ENCODE assay signal across 2 cellular contexts in genomic region chr18:59736061-59736460, GRCh38.
TF ChIP-seq lines count a peak whose summit lies in the region.

No MANE protein-coding gene starts in this region.

TF ChIP-seq in SK-N-SH, 30 proteins besides CTCF, POLR2A, EP300 and RAD21 (continued from another document):
- TF ChIP-seq GABPA (IDR thresholded peaks at IDR 0.05; ENCODE audit: low read depth) = no peak

TF ChIP-seq in SK-N-SH treated with all-trans-retinoic acid at 6 μM for 48 hours, 23 proteins besides CTCF, POLR2A, EP300 and RAD21 (continued from another document):
- TF ChIP-seq, protein P1, sequence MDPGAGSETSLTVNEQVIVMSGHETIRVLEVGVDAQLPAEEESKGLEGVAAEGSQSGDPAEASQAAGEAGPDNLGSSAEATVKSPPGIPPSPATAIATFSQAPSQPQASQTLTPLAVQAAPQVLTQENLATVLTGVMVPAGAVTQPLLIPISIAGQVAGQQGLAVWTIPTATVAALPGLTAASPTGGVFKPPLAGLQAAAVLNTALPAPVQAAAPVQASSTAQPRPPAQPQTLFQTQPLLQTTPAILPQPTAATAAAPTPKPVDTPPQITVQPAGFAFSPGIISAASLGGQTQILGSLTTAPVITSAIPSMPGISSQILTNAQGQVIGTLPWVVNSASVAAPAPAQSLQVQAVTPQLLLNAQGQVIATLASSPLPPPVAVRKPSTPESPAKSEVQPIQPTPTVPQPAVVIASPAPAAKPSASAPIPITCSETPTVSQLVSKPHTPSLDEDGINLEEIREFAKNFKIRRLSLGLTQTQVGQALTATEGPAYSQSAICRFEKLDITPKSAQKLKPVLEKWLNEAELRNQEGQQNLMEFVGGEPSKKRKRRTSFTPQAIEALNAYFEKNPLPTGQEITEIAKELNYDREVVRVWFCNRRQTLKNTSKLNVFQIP (CRISPR knock-in tag; IDR thresholded peaks at IDR 0.05; ENCODE audit: borderline replicate concordance, low read depth) = no peak
- TF ChIP-seq TSHZ2 (CRISPR knock-in tag; IDR thresholded peaks at IDR 0.05) = no peak
- TF ChIP-seq ZNF70 (CRISPR knock-in tag; IDR thresholded peaks at IDR 0.05) = no peak
- TF ChIP-seq TOX (CRISPR knock-in tag; IDR thresholded peaks at IDR 0.05; ENCODE audit: borderline replicate concordance) = no peak
- TF ChIP-seq ARNTL (CRISPR knock-in tag; IDR thresholded peaks at IDR 0.05; ENCODE audit: borderline replicate concordance, low read depth) = no peak
- TF ChIP-seq CSDC2 (CRISPR knock-in tag; IDR thresholded peaks at IDR 0.05) = no peak
- no peak for TF ChIP-seq BACH2 (CRISPR knock-in tag; IDR thresholded peaks at IDR 0.05; ENCODE audit: borderline replicate concordance)
- TF ChIP-seq ESRRG (CRISPR knock-in tag; IDR thresholded peaks at IDR 0.05) = no peak
- no peak for TF ChIP-seq CSRNP3 (CRISPR knock-in tag; IDR thresholded peaks at IDR 0.05)
- TF ChIP-seq ISL1 (CRISPR knock-in tag; IDR thresholded peaks at IDR 0.05) = no peak
- TF ChIP-seq PPARA (CRISPR knock-in tag; IDR thresholded peaks at IDR 0.05; ENCODE audit: borderline replicate concordance) = no peak
- TF ChIP-seq ZC3H10 (CRISPR knock-in tag; IDR thresholded peaks at IDR 0.05) = no peak
